Comparison of ENCODE assay signal across 7 cellular contexts in the genomic region with DNA sequence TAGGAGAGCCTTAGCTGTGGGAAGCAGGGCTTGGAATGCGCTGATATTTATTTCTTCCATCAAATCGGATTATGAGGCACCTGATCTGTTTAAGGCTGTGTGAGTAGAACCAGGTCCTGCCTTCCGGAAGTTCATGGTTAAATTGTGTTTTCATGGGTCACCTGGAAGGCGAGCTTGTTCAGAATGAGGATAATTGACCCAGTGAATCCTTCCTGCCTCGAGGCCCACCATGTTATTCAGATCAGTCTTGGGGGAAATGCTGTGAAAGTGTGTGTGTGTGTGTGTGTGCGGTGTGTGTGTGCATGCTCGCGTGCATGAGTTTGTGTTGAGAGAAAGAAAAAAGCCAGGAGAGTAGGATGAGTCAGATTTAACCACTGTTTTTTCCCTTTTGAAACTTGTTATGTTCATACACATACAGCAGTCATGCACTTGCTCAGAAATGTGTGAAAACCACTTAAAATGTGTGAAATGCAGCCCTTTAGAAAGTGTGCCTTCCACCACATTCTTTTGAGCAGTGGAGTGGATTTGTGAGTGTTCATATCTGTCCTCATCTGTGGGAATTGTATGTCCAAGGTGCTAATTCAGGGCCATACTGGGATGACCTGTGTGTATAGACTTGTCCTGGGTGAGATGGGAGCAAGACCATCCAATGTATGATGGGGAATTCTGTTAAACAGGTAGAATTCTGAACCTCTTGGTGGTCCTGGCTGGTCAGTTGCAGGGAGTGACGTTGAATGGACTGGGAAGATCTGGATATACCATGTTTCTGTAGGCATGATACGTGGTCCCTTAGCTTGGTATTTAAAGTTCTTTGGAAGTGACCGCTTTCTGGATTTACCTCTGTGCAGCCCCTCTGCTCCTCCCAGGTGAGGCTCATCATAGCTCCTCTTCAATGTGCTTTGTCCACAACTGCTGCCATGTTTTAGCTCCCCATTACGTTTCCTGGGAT.
DNase-seq lines count a peak whose midpoint lies in the region; ATAC-seq lines count a peak whose summit lies in the region.

No MANE protein-coding gene starts in this region.

- peak; percentile 84 for DNase-seq in HS-27A (ENCODE audit: low read depth)
- DNase-seq in activated effector memory CD4-positive, alpha-beta T cell treated with anti-CD3 and anti-CD28 coated beads, Interleukin-2, amount 50 U/mL, for 16 hours, result peak; percentile 82
- DNase-seq in retina, result peak; percentile 59
- no peak for DNase-seq in OCI-M1 (lab: John Stamatoyannopoulos, UW)
- no peak for DNase-seq in germinal center (ENCODE audit: low spot score)
- no peak for DNase-seq in HuH-7 (ENCODE audit: low spot score)

- peak; percentile 46 for ATAC-seq in GM19395 (IDR thresholded peaks at IDR 0.05; ENCODE audit: unreplicated experiment)

Comparison
In these comparisons a context has a peak if more than half of its experiments do, and no peak if none do; other contexts are left out.
1. DNase-seq: peak in HS-27A (single experiment), activated effector memory CD4-positive, alpha-beta T cell treated with anti-CD3 and anti-CD28 coated beads, Interleukin-2, amount 50 U/mL, for 16 hours (single experiment) and retina (single experiment); none in OCI-M1 (single experiment), germinal center (single experiment) and HuH-7 (single experiment).